In genomic region chrX:154724999-154725756, GRCh38 we compare ENCODE assay signal across 14 cellular contexts. TPM values are rescaled to one million over a fixed set of nuclear protein-coding genes. Genes with fewer than 3 reads are reported as not detected.
DNase-seq lines count a peak whose midpoint lies in the region; ATAC-seq and TF ChIP-seq lines count a peak whose summit lies in the region.
"Had no signal": no experiment of that assay in that cellular context is flagged by ENCODE, and none has a peak within 500 bp of the region (broad histone marks: within the 10 kb centered on the region; RNA-seq: fewer than 3 reads in every experiment).

No MANE protein-coding gene starts in this region.

- no peaks in the 10 kb centered on the region for H3K36me3 ChIP-seq in OCI-LY3 (replicated peaks; ENCODE audit: low read depth, low read length)
- H3K36me3 ChIP-seq: vagina had no signal

- DNase-seq in CD14-positive monocyte (ENCODE audit: low spot score): no peak
- peak in 2 of 3 donors; percentile 35 to 54 for DNase-seq in immature natural killer cell
- no peak for DNase-seq in foreskin keratinocyte
- no peak for DNase-seq in activated effector memory CD4-positive, alpha-beta T cell treated with anti-CD3 and anti-CD28 coated beads, Interleukin-2, amount 50 U/mL, for 16 hours
- DNase-seq: activated effector memory CD4-positive, alpha-beta T cell treated with Interleukin-2 at 50 U/mL for 16 hours; C1 segment of cervical spinal cord; NCI-H510A treated with DMSO at 0.1 percent for 48 hours; SIG-M5 had no signal

- peaks cover 79% of the 10 kb centered on the region for H3K4me1 Mint-ChIP-seq in CD14-positive monocyte
- peaks cover 89 to 95% of the 10 kb centered on the region in 2 donors for H3K4me1 Mint-ChIP-seq in immature natural killer cell

- H3K27me3 ChIP-seq in OCI-LY3 (ENCODE audit: low read depth, low read length): no peaks in the 10 kb centered on the region
- no peaks in the 10 kb centered on the region for H3K27me3 ChIP-seq in foreskin keratinocyte
- H3K27me3 ChIP-seq: vagina had no signal

- H3K36me3 Mint-ChIP-seq in CD14-positive monocyte (peaks cover 5 to 9% of the 10 kb centered on the region in 2 donors), immature natural killer cell (peaks cover 0 to 10% (median 0%) of the 10 kb centered on the region in 3 donors)

- intact Hi-C loops in CD14-positive monocyte (cut with micrococcal nuclease): no loop called here

- peak; percentile 47 for ATAC-seq in GM18909 (IDR thresholded peaks at IDR 0.05; ENCODE audit: poor library complexity, unreplicated experiment)
- ATAC-seq in foreskin keratinocyte: no peak
- ATAC-seq in HG03571 (IDR thresholded peaks at IDR 0.05; ENCODE audit: unreplicated experiment): no peak
- no peak for ATAC-seq in HG03354 (IDR thresholded peaks at IDR 0.05; ENCODE audit: poor library complexity, severe bottlenecking, unreplicated experiment)

- H3K9me3 Mint-ChIP-seq in CD14-positive monocyte (peaks cover 0 to 7% (median 2%) of the 10 kb centered on the region in 7 donors), immature natural killer cell (no peaks in the 10 kb centered on the region)

- H3K4me3 Mint-ChIP-seq in CD14-positive monocyte (no peak overlapping the region), immature natural killer cell (peak overlapping the region; percentile 41 to 71 (median 68))
- H3K4me3 Mint-ChIP-seq: nephron had no signal

- H2AFZ ChIP-seq in OCI-LY3 (ENCODE audit: low read depth, low read length): no peak overlapping the region; the same call in 1 of the 2 replicates

- no peak for TF ChIP-seq CTCF in CD14-positive monocyte (IDR thresholded peaks at IDR 0.05)
- TF ChIP-seq CTCF in OCI-LY3 (IDR thresholded peaks at IDR 0.05; ENCODE audit: low read depth, low read length): 0 out of 2 replicates have a peak, but pooled peaks have one; percentile 13
- TF ChIP-seq CTCF in foreskin keratinocyte (conservative IDR thresholded peaks at IDR 0.05): no peak

- no peak overlapping the region for H3K27ac ChIP-seq in OCI-LY3 (ENCODE audit: low read length)
- no peak overlapping the region for H3K27ac ChIP-seq in foreskin keratinocyte
- H3K27ac ChIP-seq: vagina had no signal

- H3K9me3 ChIP-seq in OCI-LY3 (ENCODE audit: insufficient read depth, low read length): no peaks in the 10 kb centered on the region

- no peak overlapping the region for H3K4me3 ChIP-seq in OCI-LY3 (ENCODE audit: low read length)
- H3K4me3 ChIP-seq: vagina had no signal

- no peaks in the 10 kb centered on the region for H4K20me1 ChIP-seq in OCI-LY3 (ENCODE audit: insufficient read depth, low read length)

- H3K27ac Mint-ChIP-seq in CD14-positive monocyte: peak overlapping the region; percentile 70 to 87 (median 82)
- peak overlapping the region; percentile 87 to 98 (median 96) for H3K27ac Mint-ChIP-seq in immature natural killer cell

- H3K4me2 ChIP-seq in OCI-LY3 (ENCODE audit: low read length): 0 out of 2 replicates have a peak overlapping the region, but pooled peaks have one; percentile 17

- H3K9ac ChIP-seq in OCI-LY3 (ENCODE audit: low read length): no peak overlapping the region

- H3K27me3 Mint-ChIP-seq in CD14-positive monocyte (ENCODE audit: low read depth in 3 of 3) (peaks cover 0 to 2% (median 0%) of the 10 kb centered on the region in 3 donors), immature natural killer cell (ENCODE audit: low read depth in 3 of 3) (peaks cover 0 to 6% (median 5%) of the 10 kb centered on the region in 3 donors)

- no peaks in the 10 kb centered on the region for H3K79me2 ChIP-seq in OCI-LY3 (ENCODE audit: low read length)

- H3K4me1 ChIP-seq in OCI-LY3 (ENCODE audit: low read length) (peaks cover 17% of the 10 kb centered on the region), foreskin keratinocyte (no peaks in the 10 kb centered on the region)

RNA-seq across cellular contexts. Expression of gene GAB3, which starts 25.7 kb away (rescaled TPM):
- polyA plus RNA-seq in CD14-positive monocyte (1 to 10 TPM; 6.2 to 9.5 TPM), immature natural killer cell (10 to 100 TPM in 2 of 3 donors, 1 to 10 TPM in 1; 9.3 to 23.6 (median 15.6) TPM), foreskin keratinocyte (0.04 and 0.11 TPM in 2 replicates)
- 0.14 and 0.31 TPM in 2 replicates for total RNA-seq in foreskin keratinocyte

RNA-seq across cellular contexts. Expression of gene DKC1, which starts 37.5 kb away (rescaled TPM):
- 10 to 100 TPM; 14.1 to 17.0 TPM for polyA plus RNA-seq in CD14-positive monocyte
- 10 to 100 TPM; 21.1 to 35.5 (median 32.3) TPM for polyA plus RNA-seq in immature natural killer cell
- total RNA-seq in foreskin keratinocyte: 77.4 and 98.5 TPM in 2 replicates
- polyA plus RNA-seq in foreskin keratinocyte: 53.7 and 71.4 TPM in 2 replicates

Comparison
In these comparisons a context has a peak if more than half of its experiments do, and no peak if none do; other contexts are left out.
1. DNase-seq: peak in immature natural killer cell (2 of 3); none in CD14-positive monocyte (single experiment), foreskin keratinocyte (0 of 2) and activated effector memory CD4-positive, alpha-beta T cell treated with anti-CD3 and anti-CD28 coated beads, Interleukin-2, amount 50 U/mL, for 16 hours (single experiment).
2. H3K4me3 Mint-ChIP-seq: peak in immature natural killer cell (5 of 5); none in CD14-positive monocyte (0 of 2).